Comparison of ENCODE assay signal across 11 cellular contexts in the genomic region with DNA sequence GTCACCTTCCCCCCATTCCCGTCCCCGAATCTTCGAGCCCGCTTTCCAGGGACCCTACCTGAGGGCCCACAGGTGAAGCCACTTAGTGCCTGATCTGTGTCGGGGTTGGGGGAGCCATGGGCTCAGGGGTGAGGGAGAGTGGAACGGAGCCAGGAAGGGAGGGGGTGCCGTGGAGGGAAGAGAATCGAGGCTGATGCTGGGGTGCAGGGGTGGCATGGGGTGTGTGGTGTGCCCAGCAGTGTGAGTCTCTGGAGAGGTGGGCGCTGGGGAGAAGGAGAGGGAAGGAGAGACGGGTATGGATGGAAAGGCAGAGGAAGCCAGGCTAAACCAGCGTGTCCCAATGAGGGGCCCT. TPM values are rescaled to one million over a fixed set of nuclear protein-coding genes. Genes with fewer than 3 reads are reported as not detected.
DNase-seq lines count a peak whose midpoint lies in the region; ATAC-seq and TF ChIP-seq lines count a peak whose summit lies in the region.
"Had no signal": no experiment of that assay in that cellular context is flagged by ENCODE, and none has a peak within 500 bp of the region (broad histone marks: within the 10 kb centered on the region; RNA-seq: fewer than 3 reads in every experiment).

No MANE protein-coding gene starts in this region.

- CTCF ChIA-PET in Calu3 (lab: Charles Lee) (no interaction called here), WTC11 (lab: Charles Lee) (no interaction called here)

- no peak for DNase-seq in Calu3
- DNase-seq in WTC11 (ENCODE audit: low spot score) = no peak
- DNase-seq in HAP-1 (ENCODE audit: low spot score in 2 of 2) = no peak
- DNase-seq in MV-4-11 (lab: John Stamatoyannopoulos, UW) = no peak
- DNase-seq in mesenteric fat pad (ENCODE audit: low spot score) = no peak
- DNase-seq: activated gamma-delta T cell, NCI-H524 had no signal

- POLR2A ChIA-PET in WTC11 (lab: Charles Lee) = no interaction called here

- H3K4me1 ChIP-seq in skeletal muscle satellite cell (ENCODE audit: control insufficient read depth, insufficient read depth, low read length) = peaks cover 17% of the 10 kb centered on the region
- H3K4me1 ChIP-seq in HAP-1 = no peaks in the 10 kb centered on the region

- peak overlapping the region; percentile 61 for H3K4me2 ChIP-seq in skeletal muscle satellite cell (ENCODE audit: low read length)

- H3K4me3 Mint-ChIP-seq in Calu3 (ENCODE audit: low read depth, unreplicated experiment) = peak overlapping the region; percentile 39
- H3K4me3 Mint-ChIP-seq in WTC11 = peak overlapping the region; percentile 53

- no peak for TF ChIP-seq CTCF in Calu3 (IDR thresholded peaks at IDR 0.05; ENCODE audit: unreplicated experiment)
- no peak for TF ChIP-seq CTCF in WTC11 (IDR thresholded peaks at IDR 0.05)

- H3K27me3 ChIP-seq in layer of hippocampus (ENCODE audit: control insufficient read depth, insufficient read depth, low read length) (no peaks in the 10 kb centered on the region), skeletal muscle satellite cell (ENCODE audit: control insufficient read depth, insufficient read depth, low read length) (peaks cover 7% of the 10 kb centered on the region), HAP-1 (ENCODE audit: low read depth) (no peaks in the 10 kb centered on the region)

- H3K36me3 Mint-ChIP-seq in Calu3 (ENCODE audit: insufficient read depth, unreplicated experiment) (peaks cover 11% of the 10 kb centered on the region), WTC11 (no peaks in the 10 kb centered on the region; the same call in 1 of the 2 replicates)

- peaks cover 33% of the 10 kb centered on the region for H3K4me1 Mint-ChIP-seq in Calu3 (ENCODE audit: low read depth, unreplicated experiment)
- peaks cover 48% of the 10 kb centered on the region for H3K4me1 Mint-ChIP-seq in WTC11

- ATAC-seq in WTC11 (no peak), GM21576 (IDR thresholded peaks at IDR 0.05; ENCODE audit: unreplicated experiment) (no peak)

- H3K27ac Mint-ChIP-seq in Calu3 (ENCODE audit: unreplicated experiment) (peak overlapping the region; percentile 24), WTC11 (peak overlapping the region; percentile 63)

- no peaks in the 10 kb centered on the region for H3K9me3 ChIP-seq in skeletal muscle satellite cell (replicated peaks; ENCODE audit: low read length)
- H3K9me3 ChIP-seq in HAP-1 = no peaks in the 10 kb centered on the region

- H3K27ac ChIP-seq in layer of hippocampus (ENCODE audit: low read depth, low read length) = peak overlapping the region; percentile 73

- H3K27me3 Mint-ChIP-seq in Calu3 (ENCODE audit: unreplicated experiment) (no peaks in the 10 kb centered on the region), WTC11 (ENCODE audit: low read depth) (no peaks in the 10 kb centered on the region)

- no TSS peak for BruUV-seq in Calu3 (replicated peaks; lab: Mats Ljungman, UMichigan)

- H3K9ac ChIP-seq in skeletal muscle satellite cell (ENCODE audit: low read depth, low read length) = no peak overlapping the region

- in situ Hi-C loops in HAP-1 (cut with MboI; ENCODE audit: low sequenced_read_pairs) = no loop called here

- H3K36me3 ChIP-seq in skeletal muscle satellite cell (ENCODE audit: insufficient read depth, low read length) = no peaks in the 10 kb centered on the region
- no peaks in the 10 kb centered on the region for H3K36me3 ChIP-seq in HAP-1 (replicated peaks)

- H3K4me3 ChIP-seq in skeletal muscle satellite cell (ENCODE audit: low read length) = no peak overlapping the region
- no peak overlapping the region for H3K4me3 ChIP-seq in HAP-1

- H3K9me3 Mint-ChIP-seq in Calu3 (ENCODE audit: low read depth, unreplicated experiment) (no peaks in the 10 kb centered on the region), WTC11 (no peaks in the 10 kb centered on the region)

- intact Hi-C loops in Calu3 (cut with micrococcal nuclease; ENCODE audit: unreplicated experiment) = no loop called here

TF ChIP-seq in WTC11, 78 proteins besides CTCF, POLR2A, EP300 and RAD21:
- no peak for TF ChIP-seq ZNF121 (CRISPR knock-in tag; IDR thresholded peaks at IDR 0.05)
- TF ChIP-seq ZBTB21 (CRISPR knock-in tag; IDR thresholded peaks at IDR 0.05; ENCODE audit: borderline replicate concordance) = 0 out of 2 replicates have a peak, but pooled peaks have one; percentile 10
- TF ChIP-seq ARID4B (CRISPR knock-in tag; IDR thresholded peaks at IDR 0.05; ENCODE audit: borderline replicate concordance) = no peak
- TF ChIP-seq, protein P1, sequence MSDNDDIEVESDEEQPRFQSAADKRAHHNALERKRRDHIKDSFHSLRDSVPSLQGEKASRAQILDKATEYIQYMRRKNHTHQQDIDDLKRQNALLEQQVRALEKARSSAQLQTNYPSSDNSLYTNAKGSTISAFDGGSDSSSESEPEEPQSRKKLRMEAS (CRISPR knock-in tag; IDR thresholded peaks at IDR 0.05) = no peak

RNA-seq across cellular contexts. Expression of gene HPN, which starts 1.1 kb away (rescaled TPM):
- total RNA-seq in Calu3 (2022) = 1.4 and 2.2 TPM in 2 replicates
- 20.8 to 35.5 TPM (median 34.6 TPM) in 3 replicates for total RNA-seq in WTC11 (2021)
- total RNA-seq in skeletal muscle satellite cell (2012; rRNA removed) = not detected in 2 replicates
- total RNA-seq in mesenteric fat pad = 1.4 TPM
- total RNA-seq: T-helper 1 cell treated with Interleukin-12 subunit alpha and Interleukin-12 subunit beta and Interleukin-4 antibody, amounts not matched to agents 30 ng/mL and 1 ng/mL, for 36 hours had no signal

RNA-seq across cellular contexts. Expression of gene SCN1B, which starts 10.2 kb away (rescaled TPM):
- total RNA-seq in Calu3 (2022) (1.4 and 2.1 TPM in 2 replicates), WTC11 (2021) (4.4 to 8.0 TPM (median 4.8 TPM) in 3 replicates), mesenteric fat pad (17.3 TPM)
- 0.76 and 0.87 TPM in 2 replicates for total RNA-seq in skeletal muscle satellite cell (2012; rRNA removed)

RNA-seq across cellular contexts. Expression of gene GRAMD1A, which starts 40.3 kb away (rescaled TPM):
- total RNA-seq in Calu3 (2022) (114 and 126 TPM in 2 replicates), WTC11 (2021) (235 to 389 TPM (median 236 TPM) in 3 replicates), mesenteric fat pad (76.8 TPM)
- 17.7 and 17.9 TPM in 2 replicates for total RNA-seq in skeletal muscle satellite cell (2012; rRNA removed)
